Comparison of ENCODE assay signal across 26 cellular contexts in genomic region chr4:151555151-151555945, GRCh38.
DNase-seq lines count a peak whose midpoint lies in the region; ATAC-seq and TF ChIP-seq lines count a peak whose summit lies in the region.
"Had no signal": no experiment of that assay in that cellular context is flagged by ENCODE, and none has a peak within 500 bp of the region (broad histone marks: within the 10 kb centered on the region; RNA-seq: fewer than 3 reads in every experiment).

No MANE protein-coding gene starts in this region.

- H3K27me3 ChIP-seq in breast epithelium = no peaks in the 10 kb centered on the region
- no peaks in the 10 kb centered on the region for H3K27me3 ChIP-seq in adipocyte (replicated peaks; ENCODE audit: control insufficient read depth, insufficient read depth, low read length)
- H3K27me3 ChIP-seq: adrenal gland, left lung, right lobe of liver, stomach had no signal

- peaks cover 6% of the 10 kb centered on the region for H3K36me3 Mint-ChIP-seq in MCF 10A (ENCODE audit: insufficient read depth, unreplicated experiment)
- H3K36me3 Mint-ChIP-seq: activated CD8-positive, alpha-beta memory T cell treated with anti-CD3 and anti-CD28 coated beads, Interleukin-2, amount 10 ng/mL, durations not matched to agents 7 days and 5 days; immature natural killer cell had no signal

- DNase-seq in MCF 10A (ENCODE audit: unreplicated experiment) = peak; percentile 28
- DNase-seq in breast epithelium (ENCODE audit: low spot score in 2 of 2) = no peak
- DNase-seq in adipocyte (ENCODE audit: low read depth) = peak; percentile 64
- peak; percentile 35 for DNase-seq in fibroblast of gingiva (ENCODE audit: low read depth)
- no peak for DNase-seq in omental fat pad (ENCODE audit: low spot score)
- DNase-seq: activated CD4-positive, alpha-beta T cell treated with anti-CD3 and anti-CD28 coated beads, Interleukin-2, amount 50 U/mL, for 4 hours; activated CD4-positive, CD25-positive, alpha-beta regulatory T cell; activated CD8-positive, alpha-beta memory T cell treated with anti-CD3 and anti-CD28 coated beads, Interleukin-2, amount 10 ng/mL, durations not matched to agents 7 days and 5 days; activated naive CD4-positive, alpha-beta T cell treated with anti-CD3 and anti-CD28 coated beads for 36 hours; activated T-cell treated with anti-CD3 and anti-CD28 coated beads, Interleukin-2, amount 50 U/mL, for 72 hours; adrenal gland; CD8-positive, alpha-beta memory T cell; immature natural killer cell; left lung; mesendoderm; NCI-H146; NCI-H446; NCI-H748 treated with DMSO at 0.1 percent for 48 hours; posterior cingulate gyrus; right lobe of liver; stimulated activated CD4-positive, alpha-beta T cell treated with anti-CD3 and anti-CD28 coated beads, Interleukin-4, amount 100 ng/mL, for 1 hour; stomach had no signal

- no peak overlapping the region for H3K9ac ChIP-seq in adipocyte (ENCODE audit: low read length)

- no peak overlapping the region for H3K27ac ChIP-seq in breast epithelium
- H3K27ac ChIP-seq: adrenal gland, HL-60, left lung, right lobe of liver, stomach had no signal

- no peak for ATAC-seq in omental fat pad (ENCODE audit: low FRiP score)
- ATAC-seq in GM21381 (IDR thresholded peaks at IDR 0.05; ENCODE audit: unreplicated experiment) = no peak
- ATAC-seq in GM18502 (IDR thresholded peaks at IDR 0.05; ENCODE audit: poor library complexity, unreplicated experiment) = no peak
- no peak for ATAC-seq in HG02870 (IDR thresholded peaks at IDR 0.05; ENCODE audit: unreplicated experiment)
- ATAC-seq: activated CD8-positive, alpha-beta memory T cell treated with anti-CD3 and anti-CD28 coated beads, Interleukin-2, amount 10 ng/mL, durations not matched to agents 7 days and 5 days; activated T-cell treated with anti-CD3 and anti-CD28 coated beads, Interleukin-2, amount 50 U/mL, for 72 hours; left lung; right lobe of liver had no signal

- no peaks in the 10 kb centered on the region for H3K4me1 ChIP-seq in breast epithelium
- H3K4me1 ChIP-seq in adipocyte (ENCODE audit: control insufficient read depth, insufficient read depth, low read length) = peaks cover 8% of the 10 kb centered on the region
- H3K4me1 ChIP-seq: adrenal gland, left lung, right lobe of liver had no signal

- no peaks in the 10 kb centered on the region for H3K27me3 Mint-ChIP-seq in MCF 10A (ENCODE audit: insufficient read depth, unreplicated experiment)

- H3K27ac Mint-ChIP-seq in MCF 10A (ENCODE audit: low read depth, unreplicated experiment) = no peak overlapping the region
- H3K27ac Mint-ChIP-seq: activated CD8-positive, alpha-beta memory T cell treated with anti-CD3 and anti-CD28 coated beads, Interleukin-2, amount 10 ng/mL, durations not matched to agents 7 days and 5 days; activated naive CD4-positive, alpha-beta T cell treated with anti-CD3 and anti-CD28 coated beads for 36 hours; activated T-cell treated with anti-CD3 and anti-CD28 coated beads, Interleukin-2, amount 50 U/mL, for 72 hours; CD8-positive, alpha-beta memory T cell; immature natural killer cell had no signal

- no peak overlapping the region for H3K4me3 Mint-ChIP-seq in MCF 10A (ENCODE audit: unreplicated experiment)
- H3K4me3 Mint-ChIP-seq: activated CD8-positive, alpha-beta memory T cell treated with anti-CD3 and anti-CD28 coated beads, Interleukin-2, amount 10 ng/mL, durations not matched to agents 7 days and 5 days; activated naive CD4-positive, alpha-beta T cell treated with anti-CD3 and anti-CD28 coated beads for 36 hours; activated T-cell treated with anti-CD3 and anti-CD28 coated beads, Interleukin-2, amount 50 U/mL, for 72 hours; CD8-positive, alpha-beta memory T cell; immature natural killer cell had no signal

- peaks cover 0 to 11% of the 10 kb centered on the region in 2 donors for H3K9me3 ChIP-seq in breast epithelium
- peaks cover 5% of the 10 kb centered on the region for H3K9me3 ChIP-seq in adipocyte (ENCODE audit: control insufficient read depth, low read length)
- H3K9me3 ChIP-seq: adrenal gland, right lobe of liver, stomach had no signal

- intact Hi-C loops in MCF 10A (cut with micrococcal nuclease) = no loop called here
- intact Hi-C loops in breast epithelium (cut with DNase I; ENCODE audit: low total_unique reads) = no loop called here

- TF ChIP-seq POLR2A in breast epithelium (IDR thresholded peaks at IDR 0.05) = no peak

- H3K4me3 ChIP-seq in breast epithelium = no peak overlapping the region
- no peak overlapping the region for H3K4me3 ChIP-seq in adipocyte (ENCODE audit: low read length)
- H3K4me3 ChIP-seq: adrenal gland, left lung, right lobe of liver, stomach had no signal

- CTCF ChIA-PET in MCF 10A (lab: Yijun Ruan, JAX) = interaction anchor here (0.7 to 1.3 kb wide), 2 partner anchors 17 to 48 kb away, joined by 3 to 5 read pairs; no protein-coding TSS in a partner anchor

- H3K36me3 ChIP-seq in breast epithelium (no peaks in the 10 kb centered on the region), adipocyte (ENCODE audit: control insufficient read depth, insufficient read depth, low read length, severe bottlenecking) (no peaks in the 10 kb centered on the region)
- H3K36me3 ChIP-seq: adrenal gland, left lung, right lobe of liver, stomach had no signal

- H3K9me3 Mint-ChIP-seq in MCF 10A (ENCODE audit: unreplicated experiment) = no peaks in the 10 kb centered on the region
- H3K9me3 Mint-ChIP-seq: activated T-cell treated with anti-CD3 and anti-CD28 coated beads, Interleukin-2, amount 50 U/mL, for 72 hours had no signal

- BruUV-seq in MCF 10A (replicated peaks; lab: Mats Ljungman, UMichigan) = no TSS peak

- POLR2A ChIA-PET in MCF 10A (lab: Yijun Ruan, JAX) = interaction anchor here (0.5 to 2.0 kb wide), 8 partner anchors 8 to 887 kb away, joined by 3 to 9 read pairs (median 4); no protein-coding TSS in a partner anchor

- peaks cover 5% of the 10 kb centered on the region for H3K4me1 Mint-ChIP-seq in MCF 10A (ENCODE audit: insufficient read depth, unreplicated experiment)
- H3K4me1 Mint-ChIP-seq: activated CD8-positive, alpha-beta memory T cell treated with anti-CD3 and anti-CD28 coated beads, Interleukin-2, amount 10 ng/mL, durations not matched to agents 7 days and 5 days; CD8-positive, alpha-beta memory T cell; immature natural killer cell had no signal

- TF ChIP-seq CTCF in MCF 10A (IDR thresholded peaks at IDR 0.05; ENCODE audit: unreplicated experiment) (no peak), breast epithelium (IDR thresholded peaks at IDR 0.05) (no peak), omental fat pad (IDR thresholded peaks at IDR 0.05) (no peak)

Comparison
In these comparisons a context has a peak if more than half of its experiments do, and no peak if none do; other contexts are left out.
1. DNase-seq: peak in MCF 10A (single experiment), adipocyte (single experiment) and fibroblast of gingiva (single experiment); none in breast epithelium (0 of 2) and omental fat pad (single experiment).